8 cellular contexts compared by ENCODE assay signal in genomic region chr16:67157892-67158635, GRCh38. TPM values are rescaled to one million over a fixed set of nuclear protein-coding genes. Genes with fewer than 3 reads are reported as not detected.
A peak's percentile ranks its signal among the peaks of the same experiment; 100 is the strongest.
DNase-seq lines count a peak whose midpoint lies in the region; TF ChIP-seq lines count a peak whose summit lies in the region.

No MANE protein-coding gene starts in this region.

- H3K27ac ChIP-seq in ascending aorta, result peak overlapping the region in 1 of 2 donors; percentile 68

- peak overlapping the region; percentile 85 for H3K4me3 Mint-ChIP-seq in osteocyte (ENCODE audit: unreplicated experiment)

- intact Hi-C loops in ascending aorta (cut with DNase I), result loop anchor here (5.0 kb wide), 2 partner anchors 131 to 161 kb away; partner anchors contain the start of gene CBFB

- H3K9me3 ChIP-seq in ascending aorta, result no peaks in the 10 kb centered on the region

- peaks cover 2% of the 10 kb centered on the region for H3K36me3 Mint-ChIP-seq in osteocyte (ENCODE audit: unreplicated experiment)

- no peak for TF ChIP-seq CTCF in osteocyte (IDR thresholded peaks at IDR 0.05)
- TF ChIP-seq CTCF in ascending aorta (IDR thresholded peaks at IDR 0.05), result no peak

- peaks cover 3 to 29% of the 10 kb centered on the region in 2 donors for H3K4me1 ChIP-seq in ascending aorta

- no peaks in the 10 kb centered on the region for H3K9me3 Mint-ChIP-seq in osteocyte (ENCODE audit: unreplicated experiment)

- peaks cover 30% of the 10 kb centered on the region for H3K4me1 Mint-ChIP-seq in osteocyte (ENCODE audit: unreplicated experiment)

- peak; percentile 65 for DNase-seq in NCI-H82 (lab: John Stamatoyannopoulos, UW)
- no peak for DNase-seq in NCI-H82 treated with DMSO at 0.1 percent for 48 hours (lab: John Stamatoyannopoulos, UW; ENCODE audit: unreplicated experiment)
- DNase-seq in NCI-H524 (lab: John Stamatoyannopoulos, UW), result peak; percentile 82 to 91
- DNase-seq in central memory CD4-positive, alpha-beta T cell, result peak; percentile 65
- no peak for DNase-seq in osteocyte (ENCODE audit: extremely low spot score, unreplicated experiment)
- no peak for DNase-seq in ascending aorta (ENCODE audit: low spot score in 2 of 2)
- no peak for DNase-seq in DMS153 treated with DMSO at 0.1 percent for 48 hours (lab: John Stamatoyannopoulos, UW; ENCODE audit: unreplicated experiment)
- DNase-seq in activated CD4-positive, alpha-beta T cell treated with anti-CD3 and anti-CD28 coated beads, Interleukin-2, amount 50 U/mL, for 4 hours, result no peak

- H3K27me3 ChIP-seq in ascending aorta, result no peaks in the 10 kb centered on the region

- peaks cover 26% of the 10 kb centered on the region for H3K27me3 Mint-ChIP-seq in osteocyte (ENCODE audit: unreplicated experiment)

- no peak overlapping the region for H3K4me3 ChIP-seq in ascending aorta

- H3K36me3 ChIP-seq in ascending aorta, result no peaks in the 10 kb centered on the region

- no peak overlapping the region for H3K27ac Mint-ChIP-seq in osteocyte (ENCODE audit: unreplicated experiment)

RNA-seq across cellular contexts. Expression of gene TRADD, which starts 1.6 kb away (rescaled TPM):
- 13.4 and 14.1 TPM in 2 replicates for total RNA-seq in osteocyte
- 27.7 TPM for total RNA-seq in ascending aorta

RNA-seq across cellular contexts. Expression of gene FBXL8, which starts 1.7 kb away (rescaled TPM):
- total RNA-seq in osteocyte (12.8 and 15.5 TPM in 2 replicates), ascending aorta (46.1 TPM)

RNA-seq across cellular contexts. Expression of gene HSF4, which starts 6.5 kb away (rescaled TPM):
- total RNA-seq in osteocyte, result 19.6 and 22.3 TPM in 2 replicates
- 64.9 TPM for total RNA-seq in ascending aorta

RNA-seq across cellular contexts. Expression of gene B3GNT9, which starts 7.3 kb away (rescaled TPM):
- 44.1 and 44.9 TPM in 2 replicates for total RNA-seq in osteocyte
- total RNA-seq in ascending aorta, result 40.7 TPM

RNA-seq across cellular contexts. Expression of gene NOL3, which starts 12.3 kb away (rescaled TPM):
- total RNA-seq in osteocyte (15.8 and 22.8 TPM in 2 replicates), ascending aorta (87.6 TPM)

Comparison
In these comparisons a context has a peak if more than half of its experiments do, and no peak if none do; other contexts are left out.
1. DNase-seq: peak in NCI-H82 (single experiment), NCI-H524 (2 of 2) and central memory CD4-positive, alpha-beta T cell (single experiment); none in NCI-H82 treated with DMSO at 0.1 percent for 48 hours (single experiment), osteocyte (single experiment), ascending aorta (0 of 2), DMS153 treated with DMSO at 0.1 percent for 48 hours (single experiment) and activated CD4-positive, alpha-beta T cell treated with anti-CD3 and anti-CD28 coated beads, Interleukin-2, amount 50 U/mL, for 4 hours (0 of 2).